8 cellular contexts compared by ENCODE assay signal in genomic region chr1:48093696-48094518, GRCh38.
DNase-seq lines count a peak whose midpoint lies in the region; ATAC-seq and TF ChIP-seq lines count a peak whose summit lies in the region.

No MANE protein-coding gene starts in this region.

- H3K4me3 Mint-ChIP-seq in activated T-helper 1 cell treated with anti-CD3 and anti-CD28 coated beads, Interleukin-12 subunit alpha, Interleukin-12 subunit beta, Interleukin-2, Interleukin-4 antibody, amounts not matched to agents 30 ng/mL and 10 ng/mL and 1 ng/mL, durations not matched to agents 14 hours and 24 hours and 36 hours: no peak overlapping the region

- no peak for TF ChIP-seq POLR2A in Peyer's patch (IDR thresholded peaks at IDR 0.05)
- TF ChIP-seq POLR2A in gastroesophageal sphincter (IDR thresholded peaks at IDR 0.05): no peak

- H3K9ac ChIP-seq in rectal smooth muscle tissue (ENCODE audit: low read length): no peak overlapping the region

- TF ChIP-seq CTCF in Peyer's patch (IDR thresholded peaks at IDR 0.05) (peak in 5 of 6 experiments; percentile 50 to 91 (median 89)), gastroesophageal sphincter (IDR thresholded peaks at IDR 0.05) (peak; percentile 30 to 72 (median 38))

- WGBS in gastroesophageal sphincter (ENCODE audit: low coverage in 1 of 2), 2 donors: 27 to 40% methylated on average over 4 of the region's 24 CpGs

- no peaks in the 10 kb centered on the region for H3K36me3 Mint-ChIP-seq in activated T-helper 1 cell treated with anti-CD3 and anti-CD28 coated beads, Interleukin-12 subunit alpha, Interleukin-12 subunit beta, Interleukin-2, Interleukin-4 antibody, amounts not matched to agents 30 ng/mL and 10 ng/mL and 1 ng/mL, durations not matched to agents 14 hours and 24 hours and 36 hours (ENCODE audit: low read depth)

- no peak overlapping the region for H3K4me3 ChIP-seq in Jurkat, Clone E6-1 (ENCODE audit: low read length)
- H3K4me3 ChIP-seq in Peyer's patch (peak overlapping the region in 2 of 4 donors; percentile 27 to 28), gastroesophageal sphincter (no peak overlapping the region), rectal smooth muscle tissue (ENCODE audit: low read length) (peak overlapping the region; percentile 24)

- peak; percentile 78 for DNase-seq in DMS79 treated with DMSO at 0.1 percent for 48 hours (lab: John Stamatoyannopoulos, UW)
- DNase-seq in Jurkat, Clone E6-1 (ENCODE audit: low read depth, low spot score): peak; percentile 56
- DNase-seq in Peyer's patch: peak; percentile 46 to 91 (median 89)
- DNase-seq in activated T-helper 1 cell treated with anti-CD3 and anti-CD28 coated beads, Interleukin-12 subunit alpha, Interleukin-12 subunit beta, Interleukin-2, Interleukin-4 antibody, amounts not matched to agents 30 ng/mL and 10 ng/mL and 1 ng/mL, durations not matched to agents 14 hours and 24 hours and 36 hours (ENCODE audit: low spot score): peak; percentile 54
- no peak for DNase-seq in occipital lobe (lab: John Stamatoyannopoulos, UW)

- H3K9me3 Mint-ChIP-seq in activated T-helper 1 cell treated with anti-CD3 and anti-CD28 coated beads, Interleukin-12 subunit alpha, Interleukin-12 subunit beta, Interleukin-2, Interleukin-4 antibody, amounts not matched to agents 30 ng/mL and 10 ng/mL and 1 ng/mL, durations not matched to agents 14 hours and 24 hours and 36 hours: no peaks in the 10 kb centered on the region

- peaks cover 27% of the 10 kb centered on the region for H3K27me3 Mint-ChIP-seq in activated T-helper 1 cell treated with anti-CD3 and anti-CD28 coated beads, Interleukin-12 subunit alpha, Interleukin-12 subunit beta, Interleukin-2, Interleukin-4 antibody, amounts not matched to agents 30 ng/mL and 10 ng/mL and 1 ng/mL, durations not matched to agents 14 hours and 24 hours and 36 hours (ENCODE audit: insufficient read depth)

- no peak for TF ChIP-seq EP300 in gastroesophageal sphincter (IDR thresholded peaks at IDR 0.05)

- intact Hi-C loops in activated T-helper 1 cell treated with anti-CD3 and anti-CD28 coated beads, Interleukin-12 subunit alpha, Interleukin-12 subunit beta, Interleukin-2, Interleukin-4 antibody, amounts not matched to agents 30 ng/mL and 10 ng/mL and 1 ng/mL, durations not matched to agents 14 hours and 24 hours and 36 hours (cut with micrococcal nuclease): loop anchor here (1.0 to 2.0 kb wide), 2 partner anchors 108 to 143 kb away; no protein-coding TSS in a partner anchor

- H3K27ac Mint-ChIP-seq in activated T-helper 1 cell treated with anti-CD3 and anti-CD28 coated beads, Interleukin-12 subunit alpha, Interleukin-12 subunit beta, Interleukin-2, Interleukin-4 antibody, amounts not matched to agents 30 ng/mL and 10 ng/mL and 1 ng/mL, durations not matched to agents 14 hours and 24 hours and 36 hours: no peak overlapping the region

- H3K4me1 ChIP-seq in Peyer's patch (peaks cover 0 to 8% (median 2%) of the 10 kb centered on the region in 4 donors), gastroesophageal sphincter (peaks cover 0 to 4% (median 0%) of the 10 kb centered on the region in 3 donors), rectal smooth muscle tissue (ENCODE audit: control insufficient read depth, insufficient read depth, low read length) (no peaks in the 10 kb centered on the region)

- no peaks in the 10 kb centered on the region for H3K4me1 Mint-ChIP-seq in activated T-helper 1 cell treated with anti-CD3 and anti-CD28 coated beads, Interleukin-12 subunit alpha, Interleukin-12 subunit beta, Interleukin-2, Interleukin-4 antibody, amounts not matched to agents 30 ng/mL and 10 ng/mL and 1 ng/mL, durations not matched to agents 14 hours and 24 hours and 36 hours (ENCODE audit: low read depth)

- ATAC-seq in GM21576 (IDR thresholded peaks at IDR 0.05; ENCODE audit: unreplicated experiment) (peak; percentile 88), gastroesophageal sphincter (no peak)

- H3K27me3 ChIP-seq in Peyer's patch: no peaks in the 10 kb centered on the region
- H3K27me3 ChIP-seq in gastroesophageal sphincter: peaks cover 8% of the 10 kb centered on the region
- peaks cover 5% of the 10 kb centered on the region for H3K27me3 ChIP-seq in rectal smooth muscle tissue (ENCODE audit: control insufficient read depth, insufficient read depth, low read length)

- no peaks in the 10 kb centered on the region for H3K36me3 ChIP-seq in Peyer's patch
- no peaks in the 10 kb centered on the region for H3K36me3 ChIP-seq in gastroesophageal sphincter
- H3K36me3 ChIP-seq in rectal smooth muscle tissue (ENCODE audit: control insufficient read depth, insufficient read depth, low read length): no peaks in the 10 kb centered on the region

- no peaks in the 10 kb centered on the region for H3K9me3 ChIP-seq in Peyer's patch
- H3K9me3 ChIP-seq in gastroesophageal sphincter: no peaks in the 10 kb centered on the region

- H3K27ac ChIP-seq in Peyer's patch (no peak overlapping the region), gastroesophageal sphincter (no peak overlapping the region), rectal smooth muscle tissue (ENCODE audit: low read depth, low read length) (no peak overlapping the region)
